ENCODE assay signal across 8 cellular contexts in genomic region chr1:148345617-148346259, GRCh38.
DNase-seq lines count a peak whose midpoint lies in the region; ATAC-seq and TF ChIP-seq lines count a peak whose summit lies in the region.
"Not testable (repeated sequence)": the region's sequence is repeated elsewhere in the genome, so short reads cannot be mapped to it uniquely, and the experiment has no call there.

No MANE protein-coding gene starts in this region.

- H3K27me3 Mint-ChIP-seq in activated CD4-positive, alpha-beta T cell treated with anti-CD3 and anti-CD28 coated beads, Interleukin-2, amount 10 ng/mL, durations not matched to agents 7 days and 5 days = peaks cover 30% of the 10 kb centered on the region
- peaks cover 25% of the 10 kb centered on the region for H3K27me3 Mint-ChIP-seq in nephron progenitor cell (ENCODE audit: low read depth, poor library complexity)

- not testable (repeated sequence) for H3K4me2 ChIP-seq in DND-41 (ENCODE audit: insufficient read depth, low read length); OCI-LY1 (ENCODE audit: low read length)

- not testable (repeated sequence) for TF ChIP-seq POLR2A in breast epithelium (IDR thresholded peaks at IDR 0.05); upper lobe of left lung (IDR thresholded peaks at IDR 0.05)

- ATAC-seq in DND-41 (ENCODE audit: insufficient read depth, low read depth); upper lobe of left lung (ENCODE audit: low FRiP score in 2 of 2): not testable (repeated sequence)

- TF ChIP-seq CTCF in DND-41 (IDR thresholded peaks at IDR 0.05; ENCODE audit: borderline replicate concordance, extremely low read depth, low read length, poor library complexity, severe bottlenecking) (peak; percentile 59), HL-60 (IDR thresholded peaks at IDR 0.05; ENCODE audit: insufficient read depth, low read length) (peak; percentile 46), OCI-LY1 (IDR thresholded peaks at IDR 0.05; ENCODE audit: low read length) (peak; percentile 57), breast epithelium (IDR thresholded peaks at IDR 0.05) (peak in 2 of 3 donors; percentile 24 to 42), nephron progenitor cell (IDR thresholded peaks at IDR 0.05) (peak; percentile 52), upper lobe of left lung (IDR thresholded peaks at IDR 0.05) (peak in 5 of 6 experiments; percentile 11 to 38 (median 26))

- not testable (repeated sequence) for TF ChIP-seq EP300 in upper lobe of left lung (IDR thresholded peaks at IDR 0.05)

- H2AFZ ChIP-seq in DND-41 (ENCODE audit: low read depth, low read length); OCI-LY1 (ENCODE audit: low read length): not testable (repeated sequence)

- H3K36me3 ChIP-seq in DND-41 (ENCODE audit: insufficient read depth, low read length); OCI-LY1 (ENCODE audit: insufficient read depth, low read length); breast epithelium; upper lobe of left lung: not testable (repeated sequence)

- intact Hi-C loops in breast epithelium (cut with DNase I; ENCODE audit: low total_unique reads) = not testable (repeated sequence)

- not testable (repeated sequence) for H3K9me3 ChIP-seq in DND-41 (ENCODE audit: insufficient read depth, low read length, severe bottlenecking); OCI-LY1 (ENCODE audit: low read length); breast epithelium; upper lobe of left lung

- not testable (repeated sequence) for H3K36me3 Mint-ChIP-seq in activated CD4-positive, alpha-beta T cell treated with anti-CD3 and anti-CD28 coated beads, Interleukin-2, amount 10 ng/mL, durations not matched to agents 7 days and 5 days (ENCODE audit: low read depth); nephron progenitor cell (ENCODE audit: low read depth)

- not testable (repeated sequence) for H3K9ac ChIP-seq in DND-41 (ENCODE audit: low read depth, low read length); OCI-LY1 (ENCODE audit: low read length)

- not testable (repeated sequence) for H3K9me3 Mint-ChIP-seq in activated CD4-positive, alpha-beta T cell treated with anti-CD3 and anti-CD28 coated beads, Interleukin-2, amount 10 ng/mL, durations not matched to agents 7 days and 5 days; nephron progenitor cell

- H3K27me3 ChIP-seq in DND-41 (ENCODE audit: insufficient read depth, low read length, poor library complexity); HL-60 (ENCODE audit: insufficient read depth, poor library complexity, severe bottlenecking); OCI-LY1 (ENCODE audit: insufficient read depth, low read length); breast epithelium; upper lobe of left lung: not testable (repeated sequence)

- not testable (repeated sequence) for H3K4me3 Mint-ChIP-seq in activated CD4-positive, alpha-beta T cell treated with anti-CD3 and anti-CD28 coated beads, Interleukin-2, amount 10 ng/mL, durations not matched to agents 7 days and 5 days; nephron progenitor cell

- POLR2A ChIA-PET in activated CD4-positive, alpha-beta T cell treated with anti-CD3 and anti-CD28 coated beads, Interleukin-2, amount 10 ng/mL, durations not matched to agents 7 days and 5 days (lab: Charles Lee) = not testable (repeated sequence)

- DNase-seq in DND-41 (peak; percentile 24), HL-60 (ENCODE audit: low read depth in 1 of 2, low spot score in 1 of 2) (peak in 1 of 2 experiments; percentile 41), glomerular visceral epithelial cell (ENCODE audit: extremely low spot score) (peak; percentile 36), nephron progenitor cell (peak; percentile 20)
- peak; percentile 45 for DNase-seq in activated CD4-positive, alpha-beta T cell treated with anti-CD3 and anti-CD28 coated beads, Interleukin-2, amount 10 ng/mL, durations not matched to agents 7 days and 5 days
- DNase-seq in breast epithelium (ENCODE audit: low spot score in 2 of 2); upper lobe of left lung: not testable (repeated sequence)

- not testable (repeated sequence) for H3K27ac Mint-ChIP-seq in activated CD4-positive, alpha-beta T cell treated with anti-CD3 and anti-CD28 coated beads, Interleukin-2, amount 10 ng/mL, durations not matched to agents 7 days and 5 days; nephron progenitor cell

- H3K27ac ChIP-seq in DND-41 (ENCODE audit: low read length); HL-60 (replicated peaks); OCI-LY1 (ENCODE audit: low read depth, low read length, poor library complexity, severe bottlenecking); breast epithelium; upper lobe of left lung: not testable (repeated sequence)

- H3K9me2 ChIP-seq in OCI-LY1 (ENCODE audit: low read depth, low read length) = not testable (repeated sequence)

- not testable (repeated sequence) for H4K20me1 ChIP-seq in DND-41 (ENCODE audit: insufficient read depth, low read length); OCI-LY1 (ENCODE audit: insufficient read depth, low read length)

- H3K79me2 ChIP-seq in DND-41 (ENCODE audit: insufficient read depth, low read length); OCI-LY1 (ENCODE audit: insufficient read depth, low read length): not testable (repeated sequence)

- H3K4me1 ChIP-seq in DND-41 (ENCODE audit: insufficient read depth, low read length); OCI-LY1 (ENCODE audit: insufficient read depth, low read length, severe bottlenecking); breast epithelium; upper lobe of left lung: not testable (repeated sequence)

- CTCF ChIA-PET in activated CD4-positive, alpha-beta T cell treated with anti-CD3 and anti-CD28 coated beads, Interleukin-2, amount 10 ng/mL, durations not matched to agents 7 days and 5 days (lab: Charles Lee) = interaction anchor here (1.1 to 1.5 kb wide), 2 partner anchors 11 to 13 kb away, joined by 3 to 5 read pairs; no protein-coding TSS in a partner anchor

- not testable (repeated sequence) for H3F3A ChIP-seq in OCI-LY1 (ENCODE audit: insufficient read depth, low read length)

- WGBS in upper lobe of left lung, 2 donors = 2 to 5% methylated on average over 3 of the region's 3 CpGs

- not testable (repeated sequence) for H3K4me1 Mint-ChIP-seq in activated CD4-positive, alpha-beta T cell treated with anti-CD3 and anti-CD28 coated beads, Interleukin-2, amount 10 ng/mL, durations not matched to agents 7 days and 5 days
- peaks cover 19% of the 10 kb centered on the region for H3K4me1 Mint-ChIP-seq in nephron progenitor cell

- not testable (repeated sequence) for H3K4me3 ChIP-seq in DND-41 (ENCODE audit: low read depth in 1 of 2, low read length in 2 of 2); HL-60 (replicated peaks; ENCODE audit: insufficient read depth, low read length); OCI-LY1 (ENCODE audit: low read depth, low read length, poor library complexity, severe bottlenecking); breast epithelium; upper lobe of left lung
